In the genomic region with DNA sequence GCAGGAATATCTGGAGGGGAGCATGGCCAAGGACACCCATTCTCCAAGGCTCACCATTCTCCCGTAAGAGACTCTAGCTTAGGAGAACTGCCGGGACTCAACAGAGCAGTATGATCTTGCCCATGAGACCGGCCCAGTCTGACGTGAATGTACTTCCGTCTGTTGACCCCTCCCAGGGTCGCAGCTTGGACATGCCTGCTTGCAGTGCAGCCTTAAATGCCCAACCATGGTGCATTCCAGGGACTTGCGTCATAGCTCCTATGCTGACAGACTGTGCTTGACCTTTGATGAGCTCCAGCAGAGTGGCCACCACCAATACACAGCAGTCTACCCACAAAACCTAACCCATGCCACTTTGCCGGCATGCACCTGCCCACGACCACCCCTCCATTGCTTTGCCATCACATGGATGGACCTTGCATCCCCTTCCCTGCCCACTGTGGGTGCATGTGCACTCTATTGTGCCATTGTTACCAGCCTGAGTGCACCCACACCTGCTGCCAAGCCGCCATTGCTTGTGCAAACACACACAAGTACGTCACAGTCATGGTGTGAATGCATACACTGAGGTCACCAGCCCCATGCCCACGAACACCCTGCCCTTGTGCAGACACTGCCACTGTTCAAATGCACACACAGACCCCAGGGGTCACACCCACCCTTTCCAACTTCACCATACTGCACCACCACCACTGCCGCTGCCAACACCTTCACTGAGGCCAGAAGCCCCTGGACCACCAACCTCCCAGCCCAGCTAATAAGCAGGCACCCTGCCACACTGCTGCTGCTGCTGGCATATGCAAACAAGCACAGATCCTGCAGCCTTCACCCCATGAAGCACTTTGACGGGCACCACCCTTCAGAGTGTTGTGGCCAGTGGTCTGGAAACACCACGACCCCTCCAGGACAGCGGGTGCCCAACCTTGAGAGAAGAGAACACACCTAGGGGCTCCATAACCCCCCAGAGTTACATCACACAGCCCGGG, we compare ENCODE assay signal across 1 cellular context.
TF ChIP-seq lines count a peak whose summit lies in the region.

No MANE protein-coding gene starts in this region.

TF ChIP-seq in H1, 55 proteins besides CTCF, POLR2A, EP300 and RAD21 (continued from another document):
- TF ChIP-seq RBBP5 (IDR thresholded peaks at IDR 0.05; ENCODE audit: borderline replicate concordance, low read depth, low read length) (no peak), CHD1 (IDR thresholded peaks at IDR 0.05; ENCODE audit: low read depth, low read length) (no peak), HDAC6 (IDR thresholded peaks at IDR 0.05; ENCODE audit: low read depth, low read length) (no peak), RXRA (IDR thresholded peaks at IDR 0.05; ENCODE audit: insufficient read depth, low read depth, low read length) (no peak), HDAC2 (IDR thresholded peaks at IDR 0.05; ENCODE audit: borderline replicate concordance in 1 of 2, low read depth in 2 of 2, low read length in 2 of 2) (no peak), SP1 (IDR thresholded peaks at IDR 0.05; ENCODE audit: low read depth, low read length) (no peak), SIRT6 (IDR thresholded peaks at IDR 0.05; ENCODE audit: low read length) (no peak), BCL11A (IDR thresholded peaks at IDR 0.05; ENCODE audit: low read depth in 2 of 2, low read length in 2 of 2) (no peak), SIN3A (conservative IDR thresholded peaks at IDR 0.05 in 1 of 2, IDR thresholded peaks at IDR 0.05 in 1 of 2; ENCODE audit: low read depth in 1 of 2, low read length in 2 of 2) (no peak), RNF2 (IDR thresholded peaks at IDR 0.05; ENCODE audit: borderline replicate concordance, low read depth, low read length, missing control alignments, poor library complexity, severe bottlenecking) (no peak), BRCA1 (IDR thresholded peaks at IDR 0.05; ENCODE audit: low read depth, low read length) (no peak), TAF1 (IDR thresholded peaks at IDR 0.05; ENCODE audit: low read depth, low read length) (no peak), KDM4A (IDR thresholded peaks at IDR 0.05; ENCODE audit: low read depth, low read length, severe bottlenecking) (no peak), CEBPB (IDR thresholded peaks at IDR 0.05; ENCODE audit: low read depth, low read length) (no peak), CHD7 (IDR thresholded peaks at IDR 0.05; ENCODE audit: insufficient replicate concordance, low read length) (no peak), SRF (IDR thresholded peaks at IDR 0.05; ENCODE audit: low read depth, low read length) (no peak)
